Comparison of ENCODE assay signal across 8 cellular contexts in the genomic region with DNA sequence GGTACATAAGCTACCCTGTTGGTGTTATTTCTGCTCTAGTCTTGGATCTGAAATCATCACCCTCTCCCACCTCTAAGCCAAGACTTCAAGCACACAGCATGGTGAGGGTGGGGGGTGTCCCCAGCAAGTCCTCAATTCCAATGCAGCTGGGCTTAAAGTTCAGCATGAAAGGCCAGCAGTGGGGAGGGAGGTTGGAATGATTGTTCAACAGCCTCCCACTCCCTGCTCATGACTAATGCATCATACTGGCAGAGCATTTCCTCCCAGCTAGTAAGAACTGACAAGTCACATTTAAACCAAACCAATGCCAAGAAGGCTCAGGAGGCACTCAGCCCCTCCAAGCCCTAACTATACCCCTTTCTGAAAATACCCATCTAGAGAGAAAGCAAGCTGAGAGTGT. TPM values are rescaled to one million over a fixed set of nuclear protein-coding genes. Genes with fewer than 3 reads are reported as not detected.
DNase-seq lines count a peak whose midpoint lies in the region; ATAC-seq and TF ChIP-seq lines count a peak whose summit lies in the region.

No MANE protein-coding gene starts in this region.

- no peaks in the 10 kb centered on the region for H3K9me3 Mint-ChIP-seq in T-helper 2 cell treated with Interferon-gamma antibody and Interleukin-4, amounts not matched to agents 5 μg/mL and 100 μg/mL, for 36 hours

- no peak for TF ChIP-seq CTCF in epithelial cell of proximal tubule (conservative IDR thresholded peaks at IDR 0.05; ENCODE audit: low read depth, low read length)

- no peak overlapping the region for H3K4me3 Mint-ChIP-seq in T-helper 2 cell treated with Interferon-gamma antibody and Interleukin-4, amounts not matched to agents 5 μg/mL and 100 μg/mL, for 36 hours

- H3K4me3 ChIP-seq in epithelial cell of proximal tubule (ENCODE audit: low read depth, low read length): no peak overlapping the region

- no peaks in the 10 kb centered on the region for H3K36me3 Mint-ChIP-seq in T-helper 2 cell treated with Interferon-gamma antibody and Interleukin-4, amounts not matched to agents 5 μg/mL and 100 μg/mL, for 36 hours (ENCODE audit: low read depth)

- H3K27me3 Mint-ChIP-seq in T-helper 2 cell treated with Interferon-gamma antibody and Interleukin-4, amounts not matched to agents 5 μg/mL and 100 μg/mL, for 36 hours (ENCODE audit: low read depth): no peaks in the 10 kb centered on the region

- peak; percentile 83 for DNase-seq in EH (ENCODE audit: low read depth)
- DNase-seq in T-helper 2 cell treated with Interferon-gamma antibody and Interleukin-4, amounts not matched to agents 5 μg/mL and 100 μg/mL, for 36 hours (ENCODE audit: low spot score): peak; percentile 76
- peak; percentile 82 for DNase-seq in epithelial cell of proximal tubule (ENCODE audit: low read depth)
- DNase-seq in stimulated activated CD4-positive, alpha-beta T cell treated with anti-CD3 and anti-CD28 coated beads, Interleukin-15, amount 100 ng/mL, for 48 hours (ENCODE audit: low read depth in 2 of 2): peak; percentile 60 to 64
- DNase-seq in DMS 273 treated with DMSO at 0.1 percent for 48 hours (lab: John Stamatoyannopoulos, UW): no peak
- DNase-seq in NCI-H146 treated with DMSO at 0.1 percent for 48 hours (lab: John Stamatoyannopoulos, UW; ENCODE audit: unreplicated experiment): no peak
- DNase-seq in hippocampal formation (lab: John Stamatoyannopoulos, UW): no peak

- H3K4me1 Mint-ChIP-seq in T-helper 2 cell treated with Interferon-gamma antibody and Interleukin-4, amounts not matched to agents 5 μg/mL and 100 μg/mL, for 36 hours (ENCODE audit: low read depth): peaks cover 5% of the 10 kb centered on the region

- ATAC-seq in HG03469 (IDR thresholded peaks at IDR 0.05; ENCODE audit: unreplicated experiment): no peak

- H3K27ac Mint-ChIP-seq in T-helper 2 cell treated with Interferon-gamma antibody and Interleukin-4, amounts not matched to agents 5 μg/mL and 100 μg/mL, for 36 hours: no peak overlapping the region

RNA-seq across cellular contexts. Expression of gene TIAM1, which starts 50.1 kb away (rescaled TPM):
- 3.6 and 8.3 TPM in 2 replicates for total RNA-seq in epithelial cell of proximal tubule

Comparison
In these comparisons a context has a peak if more than half of its experiments do, and no peak if none do; other contexts are left out.
1. DNase-seq: peak in EH (single experiment), T-helper 2 cell treated with Interferon-gamma antibody and Interleukin-4, amounts not matched to agents 5 μg/mL and 100 μg/mL, for 36 hours (single experiment), epithelial cell of proximal tubule (single experiment) and stimulated activated CD4-positive, alpha-beta T cell treated with anti-CD3 and anti-CD28 coated beads, Interleukin-15, amount 100 ng/mL, for 48 hours (2 of 2); none in DMS 273 treated with DMSO at 0.1 percent for 48 hours (single experiment), NCI-H146 treated with DMSO at 0.1 percent for 48 hours (single experiment) and hippocampal formation (0 of 2).